Comparison of ENCODE assay signal across 1 cellular context in genomic region chr11:76839326-76839725, GRCh38.
TF ChIP-seq lines count a peak whose summit lies in the region.

No MANE protein-coding gene starts in this region.

TF ChIP-seq in HCT116, 20 proteins besides CTCF, POLR2A, EP300 and RAD21:
- TF ChIP-seq SP1 (IDR thresholded peaks at IDR 0.05; ENCODE audit: low read depth) (peak; percentile 75), FOSL1 (IDR thresholded peaks at IDR 0.05; ENCODE audit: low read depth) (peak; percentile 72), ZNF274 (IDR thresholded peaks at IDR 0.05; ENCODE audit: low read depth, low read length) (no peak), TCF7L2 (IDR thresholded peaks at IDR 0.05; ENCODE audit: borderline replicate concordance, extremely low read depth, insufficient read depth, insufficient read length) (peak; percentile 94), ATF3 (IDR thresholded peaks at IDR 0.05) (no peak), REST (IDR thresholded peaks at IDR 0.05; ENCODE audit: low read depth) (no peak), SRF (IDR thresholded peaks at IDR 0.05; ENCODE audit: low read depth) (peak; percentile 48; the same call in 1 of the 2 replicates), CBX3 (IDR thresholded peaks at IDR 0.05; ENCODE audit: low read depth) (peak; percentile 77), MAX (IDR thresholded peaks at IDR 0.05) (peak; percentile 44; the same call in 1 of the 2 replicates), ZFX (IDR thresholded peaks at IDR 0.05) (no peak), YY1 (IDR thresholded peaks at IDR 0.05; ENCODE audit: extremely low read depth, insufficient replicate concordance, low read depth, low read length) (peak; percentile 83), JUND (IDR thresholded peaks at IDR 0.05) (peak; percentile 80), EZH2phosphoT487 (IDR thresholded peaks at IDR 0.05; ENCODE audit: borderline replicate concordance) (no peak), POLR2AphosphoS5 (IDR thresholded peaks at IDR 0.05; ENCODE audit: low read depth, low read length) (peak; percentile 27; the same call in 1 of the 2 replicates)
